ENCODE assay signal across 16 cellular contexts in the genomic region with DNA sequence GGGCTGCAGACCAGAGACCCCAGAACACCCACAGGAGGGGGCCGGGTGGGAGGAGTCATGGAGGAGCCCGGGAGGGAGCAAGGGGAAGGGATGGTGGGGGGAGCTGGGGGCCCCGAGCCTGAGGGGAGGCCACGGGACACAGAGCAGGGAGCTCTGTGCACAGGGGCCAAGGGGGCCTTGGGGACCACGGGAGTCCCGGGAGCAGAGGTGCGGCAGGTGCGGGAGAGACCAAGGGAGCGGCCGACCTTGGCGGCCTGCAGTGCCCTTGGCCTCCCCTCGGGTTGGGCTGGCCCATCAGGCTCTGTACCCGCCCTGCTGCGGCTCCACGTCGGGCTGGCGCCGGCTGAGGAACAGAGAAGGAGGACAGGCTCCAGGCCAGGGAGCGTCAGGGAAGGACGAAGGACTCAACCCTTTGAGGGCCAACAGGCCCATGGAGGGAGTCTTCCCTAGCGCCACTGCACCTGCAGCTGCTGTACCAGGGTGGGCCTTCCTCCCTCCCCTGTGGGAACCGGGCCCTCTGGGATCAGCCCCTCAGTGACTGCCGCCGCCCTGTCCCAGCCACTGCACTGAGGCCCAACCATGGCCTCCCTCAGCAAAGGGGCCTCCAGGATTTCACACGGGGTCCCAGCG. TPM values are rescaled to one million over a fixed set of nuclear protein-coding genes. Genes with fewer than 3 reads are reported as not detected.
DNase-seq lines count a peak whose midpoint lies in the region; ATAC-seq, FAIRE-seq and TF ChIP-seq lines count a peak whose summit lies in the region.
"Had no signal": no experiment of that assay in that cellular context is flagged by ENCODE, and none has a peak within 500 bp of the region (broad histone marks: within the 10 kb centered on the region; RNA-seq: fewer than 3 reads in every experiment).

No MANE protein-coding gene starts in this region.

- no peak overlapping the region for H2BK12ac ChIP-seq in mesenchymal stem cell (ENCODE audit: low read length in 2 of 2)

- H3K4me1 ChIP-seq in GM23338 (ENCODE audit: insufficient read depth): no peaks in the 10 kb centered on the region
- H3K4me1 ChIP-seq in K562 (replicated peaks in 1 of 2; ENCODE audit: control insufficient read depth in 2 of 2, insufficient read depth in 2 of 2, low read length in 2 of 2): peaks cover 0 to 25% of the 10 kb centered on the region in 2 experiments; a peak in 1 of 5 replicates
- peaks cover 18% of the 10 kb centered on the region for H3K4me1 ChIP-seq in mesenchymal stem cell (ENCODE audit: control insufficient read depth, insufficient read depth, low read depth, low read length)
- no peaks in the 10 kb centered on the region for H3K4me1 ChIP-seq in BE2C
- H3K4me1 ChIP-seq in adrenal gland (replicated peaks in 1 of 2): no peaks in the 10 kb centered on the region
- H3K4me1 ChIP-seq: BLaER1 treated with 17β-estradiol and CSF1 and Interleukin-3, amounts not matched to agents 10 nM and 100 nM had no signal

- ATAC-seq in Right ventricle myocardium inferior (no peak), left cardiac atrium (no peak), GM23338 (peak; percentile 26; the same call in 1 of the 3 replicates), K562 (no peak; the same call in 1 of the 3 replicates)

- H3K18ac ChIP-seq in mesenchymal stem cell (ENCODE audit: low read depth in 1 of 2, low read length in 2 of 2): no peak overlapping the region

- 2% methylated on average over 18 of the region's 26 CpGs for WGBS in K562 (ENCODE audit: insufficient coverage, low coverage, missing lambda C conversion rate)
- WGBS in mesenchymal stem cell: 91% methylated on average over 26 of the region's 26 CpGs
- WGBS in adrenal gland, 4 donors: 71 to 84% (median 83%) methylated on average over 15 to 26 of the region's 26 CpGs

- H2BK15ac ChIP-seq in mesenchymal stem cell (ENCODE audit: low read depth, poor library complexity, severe bottlenecking): no peak overlapping the region

- H3K79me2 ChIP-seq in GM23338 (replicated peaks; ENCODE audit: insufficient read depth): no peaks in the 10 kb centered on the region
- no peaks in the 10 kb centered on the region for H3K79me2 ChIP-seq in K562 (ENCODE audit: control insufficient read depth, insufficient read depth, low read length)

- H2AK5ac ChIP-seq in mesenchymal stem cell (ENCODE audit: low read length, severe bottlenecking): no peak overlapping the region

- H3K9me3 ChIP-seq in K562 (replicated peaks; ENCODE audit: control insufficient read depth, insufficient read depth, low read depth, low read length): no peaks in the 10 kb centered on the region
- peaks cover under 1% of the 10 kb centered on the region for H3K9me3 ChIP-seq in mesenchymal stem cell (ENCODE audit: control insufficient read depth, low read length)
- H3K9me3 ChIP-seq in BE2C: no peaks in the 10 kb centered on the region
- H3K9me3 ChIP-seq in adrenal gland (replicated peaks in 1 of 3): no peaks in the 10 kb centered on the region
- H3K9me3 ChIP-seq: HAP-1 had no signal

- CTCF ChIA-PET in K562 (lab: Yijun Ruan, JAX; ENCODE audit: low intra/inter-chr PET ratio): no interaction called here

- H3K4me3 ChIP-seq in GM23338 (no peak overlapping the region), K562 (no peak overlapping the region), mesenchymal stem cell (ENCODE audit: insufficient read depth in 1 of 2, low read depth in 1 of 2, low read length in 2 of 2) (no peak overlapping the region), BE2C (ENCODE audit: low read depth, low read length) (no peak overlapping the region), adrenal gland (no peak overlapping the region)
- H3K4me3 ChIP-seq: BLaER1 treated with 17β-estradiol and CSF1 and Interleukin-3, amounts not matched to agents 10 nM and 100 nM; HAP-1 had no signal

- no peaks in the 10 kb centered on the region for H3K9me2 ChIP-seq in GM23338 (ENCODE audit: insufficient read depth)

- no peak overlapping the region for H3K27ac ChIP-seq in GM23338 (ENCODE audit: low read depth)
- H3K27ac ChIP-seq in K562 (ENCODE audit: extremely low read depth, low read depth, low read length): no peak overlapping the region
- no peak overlapping the region for H3K27ac ChIP-seq in mesenchymal stem cell (ENCODE audit: low read length, poor library complexity, severe bottlenecking)
- H3K27ac ChIP-seq in adrenal gland: no peak overlapping the region
- H3K27ac ChIP-seq: BLaER1 treated with 17β-estradiol and CSF1 and Interleukin-3, amounts not matched to agents 10 nM and 100 nM had no signal

- H3F3A ChIP-seq in GM23338 (replicated peaks; ENCODE audit: low read depth): no peaks in the 10 kb centered on the region

- H3K36me3 ChIP-seq in GM23338 (ENCODE audit: insufficient read depth) (no peaks in the 10 kb centered on the region), K562 (ENCODE audit: control insufficient read depth, insufficient read depth, low read length) (no peaks in the 10 kb centered on the region), mesenchymal stem cell (ENCODE audit: control insufficient read depth in 1 of 2, insufficient read depth in 2 of 2, low read depth in 1 of 2, low read length in 2 of 2) (no peaks in the 10 kb centered on the region), BE2C (no peaks in the 10 kb centered on the region), adrenal gland (replicated peaks in 1 of 2) (no peaks in the 10 kb centered on the region)
- H3K36me3 ChIP-seq: BLaER1 treated with 17β-estradiol and CSF1 and Interleukin-3, amounts not matched to agents 10 nM and 100 nM; HAP-1 had no signal

- DNase-seq in Right ventricle myocardium inferior (ENCODE audit: missing footprints) (peak; percentile 50), left cardiac atrium (no peak), GM23338 (ENCODE audit: low spot score) (no peak), K562 (ENCODE audit: extremely low read depth in 1 of 4, low spot score in 3 of 4) (no peak), mesenchymal stem cell (no peak), BE2C (no peak), adrenal gland (no peak), NCI-H1436 treated with DMSO at 0.1 percent for 48 hours (lab: John Stamatoyannopoulos, UW) (no peak)
- DNase-seq: 8988T; AML-193; CD4-positive, CD25-positive, alpha-beta regulatory T cell; DMS 273 treated with DMSO at 0.1 percent for 48 hours; GOT3; HFFc6 had no signal

- H3K9me3 Mint-ChIP-seq in GM23338: peaks cover 17% of the 10 kb centered on the region

- H4K91ac ChIP-seq in mesenchymal stem cell (ENCODE audit: low read length): no peak overlapping the region

- TF ChIP-seq POLR2A in K562 (conservative IDR thresholded peaks at IDR 0.05): no peak
- no peak for TF ChIP-seq POLR2A in adrenal gland (IDR thresholded peaks at IDR 0.05)

- in situ Hi-C loops in K562 (cut with MboI): no loop called here

- no peaks in the 10 kb centered on the region for H3K9me1 ChIP-seq in K562 (ENCODE audit: control insufficient read depth, insufficient read depth, low read length)

- TF ChIP-seq EP300 in K562 (IDR thresholded peaks at IDR 0.05; ENCODE audit: low read length): no peak

- intact Hi-C loops in Right ventricle myocardium inferior (cut with DNase I): no loop called here
- intact Hi-C loops in left cardiac atrium (cut with DNase I): no loop called here
- intact Hi-C loops in K562 (cut with micrococcal nuclease): no loop called here
- intact Hi-C loops in adrenal gland (cut with DNase I): no loop called here

- H3K23ac ChIP-seq in mesenchymal stem cell (ENCODE audit: low read length in 2 of 2): no peak overlapping the region

- POLR2A ChIA-PET in K562 (lab: Yijun Ruan, JAX): no interaction called here

- H2BK5ac ChIP-seq in mesenchymal stem cell (ENCODE audit: low read depth, low read length, poor library complexity, severe bottlenecking): peak overlapping the region; percentile 26

- no peak for FAIRE-seq in K562 (lab: Jason Lieb, UNC)

- H2BK120ac ChIP-seq in mesenchymal stem cell (ENCODE audit: low read depth, low read length): no peak overlapping the region

- H4K20me1 ChIP-seq in GM23338 (replicated peaks; ENCODE audit: insufficient read depth) (no peaks in the 10 kb centered on the region), K562 (replicated peaks; ENCODE audit: control insufficient read depth, insufficient read depth, low read length) (no peaks in the 10 kb centered on the region; the same call in 1 of the 2 replicates)
- H4K20me1 ChIP-seq: BLaER1 treated with 17β-estradiol and CSF1 and Interleukin-3, amounts not matched to agents 10 nM and 100 nM had no signal

- no peak overlapping the region for H3K4ac ChIP-seq in mesenchymal stem cell (ENCODE audit: low read depth in 1 of 2, low read length in 2 of 2)

- H4K8ac ChIP-seq in mesenchymal stem cell (ENCODE audit: low read length): no peak overlapping the region

- H3K4me1 Mint-ChIP-seq in GM23338: no peaks in the 10 kb centered on the region

- H3K36me3 Mint-ChIP-seq in GM23338 (ENCODE audit: low read depth): peaks cover under 1% of the 10 kb centered on the region; the same call in 2 of the 3 replicates
- H3K36me3 Mint-ChIP-seq: CD4-positive, CD25-positive, alpha-beta regulatory T cell had no signal

- H3K4me2 ChIP-seq in GM23338 (no peak overlapping the region), K562 (ENCODE audit: insufficient read depth, low read length) (no peak overlapping the region), mesenchymal stem cell (ENCODE audit: low read length, poor library complexity, severe bottlenecking) (no peak overlapping the region)
- H3K4me2 ChIP-seq: BLaER1 treated with 17β-estradiol and CSF1 and Interleukin-3, amounts not matched to agents 10 nM and 100 nM had no signal

- H3K27me3 ChIP-seq in GM23338 (ENCODE audit: insufficient read depth) (no peaks in the 10 kb centered on the region), K562 (ENCODE audit: control insufficient read depth in 2 of 2, insufficient read depth in 2 of 2, low read length in 2 of 2) (peaks cover 28 to 86% of the 10 kb centered on the region in 2 experiments; a peak in 4 of 5 replicates), mesenchymal stem cell (ENCODE audit: control insufficient read depth in 1 of 2, insufficient read depth in 1 of 2, low read length in 2 of 2) (peaks cover 45% of the 10 kb centered on the region in 2 experiments), BE2C (no peaks in the 10 kb centered on the region), adrenal gland (no peaks in the 10 kb centered on the region)
- H3K27me3 ChIP-seq: BLaER1 treated with 17β-estradiol and CSF1 and Interleukin-3, amounts not matched to agents 10 nM and 100 nM had no signal

- H2AFZ ChIP-seq in GM23338 (no peak overlapping the region), K562 (ENCODE audit: low read depth, low read length) (no peak overlapping the region), mesenchymal stem cell (ENCODE audit: low read depth, low read length) (no peak overlapping the region)

- H3K9ac ChIP-seq in K562 (ENCODE audit: insufficient read depth in 1 of 2, low read depth in 2 of 2, low read length in 2 of 2) (no peak overlapping the region), mesenchymal stem cell (ENCODE audit: low read length) (no peak overlapping the region)
- H3K9ac ChIP-seq: BLaER1 treated with 17β-estradiol and CSF1 and Interleukin-3, amounts not matched to agents 10 nM and 100 nM had no signal

- H3K27me3 Mint-ChIP-seq in GM23338 (ENCODE audit: insufficient read depth, low read depth, poor library complexity): peaks cover 10% of the 10 kb centered on the region
- H3K27me3 Mint-ChIP-seq: CD4-positive, CD25-positive, alpha-beta regulatory T cell had no signal

- no TSS peak for BruUV-seq in K562 (replicated peaks; lab: Mats Ljungman, UMichigan)

- TF ChIP-seq CTCF in GM23338 (conservative IDR thresholded peaks at IDR 0.05; ENCODE audit: low read depth in 2 of 2) (no peak), K562 (IDR thresholded peaks at IDR 0.05 in 2 of 3, conservative IDR thresholded peaks at IDR 0.05 in 1 of 3; ENCODE audit: insufficient read depth in 2 of 3, low read depth in 1 of 3, low read length in 3 of 3) (no peak), BE2C (IDR thresholded peaks at IDR 0.05; ENCODE audit: low read depth, low read length) (no peak), adrenal gland (IDR thresholded peaks at IDR 0.05) (no peak)

- TF ChIP-seq RAD21 in K562 (CRISPR knock-in tag; conservative IDR thresholded peaks at IDR 0.05 in 1 of 2, IDR thresholded peaks at IDR 0.05 in 1 of 2): no peak

- no peaks in the 10 kb centered on the region for H3K79me1 ChIP-seq in mesenchymal stem cell (replicated peaks; ENCODE audit: low read length, poor library complexity, severe bottlenecking)

- H3K4me3 Mint-ChIP-seq in GM23338: no peak overlapping the region
- H3K4me3 Mint-ChIP-seq: CD4-positive, CD25-positive, alpha-beta regulatory T cell; HFFc6 had no signal

- no peak overlapping the region for H3K27ac Mint-ChIP-seq in GM23338
- H3K27ac Mint-ChIP-seq: CD4-positive, CD25-positive, alpha-beta regulatory T cell; HFFc6 had no signal

- no peak overlapping the region for H3K14ac ChIP-seq in mesenchymal stem cell (ENCODE audit: low read length in 2 of 2)

RNA-seq across cellular contexts. Expression of a gene that starts 17.8 kb away (rescaled TPM):
- total RNA-seq in Right ventricle myocardium inferior (1.4 TPM), left cardiac atrium (1 to 10 TPM; 1.3 to 1.6 TPM), K562 (2014; rRNA removed) (not detected in 2 replicates), K562 (2014; rRNA removed; fragmentation: Illumina TruSeq; extraction: Trizol) (not detected in 2 replicates), K562 (2015; rRNA removed; fragmentation: Illumina TruSeq; extraction: Trizol) (0.19 TPM in 1 of 2 replicates, not detected in the other), K562 (2021) (0.22 TPM in 2 replicates), adrenal gland (10 to 100 TPM in 1 of 8 donors, 1 to 10 TPM in 3, under 1 TPM in 3, not detected in 1; 0.18 to 10.7 (median 1.1) TPM)
- total RNA-seq in GM23338 (2014; rRNA removed; shearing (Covaris generic)): 15.0 and 20.3 TPM in 2 replicates
- polyA plus RNA-seq in GM23338 (2016; fragmentation: Nextera tagmentation; extraction: Ambion mirVana) (7.2 and 10.1 TPM in 2 replicates), K562 (2011; rRNA removed) (0.14 and 0.24 TPM in 2 replicates), K562 (2014; fragmentation: Illumina TruSeq; extraction: Trizol) (0.06 and 0.44 TPM in 2 replicates), K562 (2014; fragmentation: Nextera tagmentation; extraction: Ambion mirVana) (not detected), K562 (2014; rRNA removed) (0.46 and 0.52 TPM in 2 replicates), adrenal gland (10 to 100 TPM in 1 of 3 donors, 1 to 10 TPM in 2; 2.0 to 24.5 (median 5.3) TPM)
- 0.84 and 4.1 TPM in 2 replicates for total RNA-seq in K562 (2011; cell fraction: chromatin; rRNA removed; ENCODE audit: low replicate concordance)
- 1.8 and 2.1 TPM in 2 replicates for total RNA-seq in K562 (2011; cell fraction: nucleolus; rRNA removed)
- 0.84 and 1.2 TPM in 2 replicates for total RNA-seq in K562 (2011; cell fraction: nucleoplasm; rRNA removed)
- polyA plus RNA-seq in K562 (2011; cell fraction: cytosol; rRNA removed): 0.34 and 0.55 TPM in 2 replicates
- polyA plus RNA-seq in K562 (2011; cell fraction: nucleus; rRNA removed): 0.65 and 2.2 TPM in 2 replicates
- 0.18 and 0.24 TPM in 2 replicates for polyA plus RNA-seq in K562 (2012)
- 0.39 TPM in 1 of 2 replicates, not detected in the other for polyA minus RNA-seq in K562 (2011; rRNA and poly(A)+ RNA removed)
- polyA minus RNA-seq in K562 (2011; cell fraction: cytosol; rRNA and poly(A)+ RNA removed): not detected in 2 replicates
- 0.56 and 1.2 TPM in 2 replicates for polyA minus RNA-seq in K562 (2011; cell fraction: nucleus; rRNA and poly(A)+ RNA removed)
- 1.2 TPM for polyA plus RNA-seq in mesenchymal stem cell (2013, experiment 1 of 2)
- 0.77 TPM for polyA plus RNA-seq in mesenchymal stem cell (2013, experiment 2 of 2)
- polyA plus RNA-seq in BE2C (2012; ENCODE audit: insufficient read depth, insufficient read length, low read depth): 21.6 TPM
